In genomic region chr1:209057901-209058300, GRCh38 we compare ENCODE assay signal across 31 cellular contexts.
"Had no signal": no experiment of that assay in that cellular context is flagged by ENCODE, and none has a peak within 500 bp of the region (broad histone marks: within the 10 kb centered on the region; RNA-seq: fewer than 3 reads in every experiment).

No MANE protein-coding gene starts in this region.

- FAIRE-seq: bronchial epithelial cell, TTC549 had no signal

- H3K36me3 ChIP-seq: ascending aorta, cardiac muscle cell had no signal

- H3K27me3 ChIP-seq: ascending aorta, cardiac muscle cell had no signal

- H3K4me1 ChIP-seq: ascending aorta had no signal

- DNase-seq: activated CD4-positive, alpha-beta memory T cell treated with anti-CD3 and anti-CD28 coated beads, Interleukin-2, amount 10 ng/mL, durations not matched to agents 7 days and 5 days; activated CD4-positive, alpha-beta T cell treated with anti-CD3 and anti-CD28 coated beads for 1 hour; activated CD4-positive, alpha-beta T cell treated with anti-CD3 and anti-CD28 coated beads for 36 hours; activated CD4-positive, alpha-beta T cell treated with anti-CD3 and anti-CD28 coated beads for 48 hours; activated CD4-positive, alpha-beta T cell treated with anti-CD3 and anti-CD28 coated beads, Interleukin-2, amount 10 ng/mL, durations not matched to agents 7 days and 5 days; activated CD4-positive, alpha-beta T cell treated with anti-CD3 and anti-CD28 coated beads, Interleukin-2, amount 50 U/mL, for 48 hours; activated CD4-positive, CD25-positive, alpha-beta regulatory T cell; activated CD8-positive, alpha-beta memory T cell treated with anti-CD3 and anti-CD28 coated beads for 24 hours; activated CD8-positive, alpha-beta memory T cell treated with anti-CD3 and anti-CD28 coated beads, Interleukin-2, amount 10 ng/mL, durations not matched to agents 7 days and 5 days; activated CD8-positive, alpha-beta memory T cell treated with anti-CD3 and anti-CD28 coated beads, Interleukin-2, amount 50 U/mL, for 48 hours; activated CD8-positive, alpha-beta T cell treated with anti-CD3 and anti-CD28 coated beads, Interleukin-2, amount 10 ng/mL, durations not matched to agents 7 days and 5 days; activated effector memory CD4-positive, alpha-beta T cell treated with Interleukin-2 at 50 U/mL for 16 hours; activated gamma-delta T cell; activated naive CD4-positive, alpha-beta T cell treated with anti-CD3 and anti-CD28 coated beads, Interleukin-2, amount 10 ng/mL, durations not matched to agents 7 days and 5 days; activated naive CD4-positive, alpha-beta T cell treated with Interleukin-2 at 50 U/mL for 16 hours; activated naive CD8-positive, alpha-beta T cell treated with anti-CD3 and anti-CD28 coated beads, Interleukin-2, amount 10 ng/mL, durations not matched to agents 7 days and 5 days; activated naive CD8-positive, alpha-beta T cell treated with anti-CD3 and anti-CD28 coated beads, Interleukin-2, amount 50 U/mL, for 24 hours; activated T-cell treated with anti-CD3 and anti-CD28 coated beads, Interleukin-2, amount 50 U/mL, for 24 hours; activated T-cell treated with anti-CD3 and anti-CD28 coated beads, Interleukin-2, amount 50 U/mL, for 48 hours; amygdala; anterior cingulate cortex; caudate nucleus; cerebellar nuclear complex; T-helper 2 cell; T-helper 9 cell had no signal

- ATAC-seq: activated CD4-positive, alpha-beta T cell treated with anti-CD3 and anti-CD28 coated beads for 36 hours; activated CD4-positive, CD25-positive, alpha-beta regulatory T cell treated with anti-CD3 and anti-CD28 coated beads, Interleukin-2, amount 50 U/mL, for 24 hours; activated CD8-positive, alpha-beta memory T cell treated with anti-CD3 and anti-CD28 coated beads, Interleukin-2, amount 10 ng/mL, durations not matched to agents 7 days and 5 days; activated CD8-positive, alpha-beta T cell treated with anti-CD3 and anti-CD28 coated beads, Interleukin-2, amount 10 ng/mL, durations not matched to agents 7 days and 5 days; activated naive CD8-positive, alpha-beta T cell treated with anti-CD3 and anti-CD28 coated beads, Interleukin-2, amount 50 U/mL, for 24 hours had no signal

- H3K4me3 ChIP-seq: ascending aorta, cardiac muscle cell had no signal

- H3K27ac ChIP-seq: ascending aorta, cardiac muscle cell, VCaP had no signal
